In genomic region chr22:49724893-49725489, GRCh38 we compare ENCODE assay signal across 8 cellular contexts.
DNase-seq lines count a peak whose midpoint lies in the region; ATAC-seq and TF ChIP-seq lines count a peak whose summit lies in the region.

No MANE protein-coding gene starts in this region.

- no peaks in the 10 kb centered on the region for H3K4me1 ChIP-seq in liver (ENCODE audit: control insufficient read depth in 4 of 4, insufficient read depth in 4 of 4, low read length in 3 of 4)

- no peaks in the 10 kb centered on the region for H3K36me3 Mint-ChIP-seq in MCF 10A (ENCODE audit: insufficient read depth, unreplicated experiment)

- H3K4me3 ChIP-seq in liver (ENCODE audit: low read depth in 1 of 3, low read length in 3 of 3): peak overlapping the region in 1 of 3 donors; percentile 21

- BruUV-seq in MCF 10A (replicated peaks; lab: Mats Ljungman, UMichigan): no TSS peak

- peak; percentile 81 to 90 for ATAC-seq in activated CD4-positive, CD25-positive, alpha-beta regulatory T cell treated with anti-CD3 and anti-CD28 coated beads, Interleukin-2, amount 50 U/mL, for 24 hours
- ATAC-seq in HG03135 (IDR thresholded peaks at IDR 0.05; ENCODE audit: unreplicated experiment): no peak

- TF ChIP-seq RAD21 in liver (IDR thresholded peaks at IDR 0.05): peak; percentile 64 to 77

- 15% methylated on average over 41 of the region's 41 CpGs for whole genome bisulfite sequencing in liver

- DNase-seq in T47D (ENCODE audit: low read depth in 1 of 2, low spot score in 1 of 2): peak; percentile 63 to 64
- DNase-seq in MCF 10A (ENCODE audit: unreplicated experiment): no peak
- DNase-seq in NCI-H128 (lab: John Stamatoyannopoulos, UW; ENCODE audit: unreplicated experiment): peak; percentile 47
- DNase-seq in central memory CD4-positive, alpha-beta T cell: peak; percentile 50
- peak; percentile 49 to 74 (median 52) for DNase-seq in stimulated activated CD4-positive, alpha-beta T cell treated with anti-CD3 and anti-CD28 coated beads, TNF-alpha, amount 100 ng/mL, for 24 hours (ENCODE audit: low read depth in 3 of 3)

- no peak overlapping the region for H3K27ac Mint-ChIP-seq in MCF 10A (ENCODE audit: low read depth, unreplicated experiment)

- no peaks in the 10 kb centered on the region for H3K9me3 ChIP-seq in liver (ENCODE audit: control insufficient read depth in 4 of 4, low read length in 3 of 4)

- no peaks in the 10 kb centered on the region for H3K27me3 Mint-ChIP-seq in MCF 10A (ENCODE audit: insufficient read depth, unreplicated experiment)

- no peak overlapping the region for H3K27ac ChIP-seq in liver (ENCODE audit: low read depth in 1 of 2, low read length in 2 of 2)

- H3K9me3 Mint-ChIP-seq in MCF 10A (ENCODE audit: unreplicated experiment): peaks cover 17% of the 10 kb centered on the region

- H3K4me1 Mint-ChIP-seq in MCF 10A (ENCODE audit: insufficient read depth, unreplicated experiment): no peaks in the 10 kb centered on the region

- H3K36me3 ChIP-seq in liver (ENCODE audit: control insufficient read depth in 4 of 4, insufficient read depth in 3 of 4, low read depth in 1 of 4, low read length in 3 of 4): no peaks in the 10 kb centered on the region

- CTCF ChIA-PET in MCF 10A (lab: Yijun Ruan, JAX): no interaction called here

- POLR2A ChIA-PET in MCF 10A (lab: Yijun Ruan, JAX): no interaction called here

- no peak overlapping the region for H3K9ac ChIP-seq in liver (ENCODE audit: low read depth in 1 of 2, low read length in 2 of 2)

- H3K4me3 Mint-ChIP-seq in MCF 10A (ENCODE audit: unreplicated experiment): no peak overlapping the region

- TF ChIP-seq CTCF in MCF 10A (IDR thresholded peaks at IDR 0.05; ENCODE audit: unreplicated experiment) (no peak), liver (IDR thresholded peaks at IDR 0.05; ENCODE audit: low read depth, low read length, missing input control) (peak; percentile 37)

- intact Hi-C loops in MCF 10A (cut with micrococcal nuclease): no loop called here

- in situ Hi-C loops in T47D (cut with HindIII; ENCODE audit: low pct_unique_long_range_greater_than_20kb, low sequenced_read_pairs): no loop called here

- peaks cover 0 to 11% (median 1%) of the 10 kb centered on the region in 4 donors for H3K27me3 ChIP-seq in liver (ENCODE audit: control insufficient read depth in 4 of 4, insufficient read depth in 4 of 4, low read length in 3 of 4)

TF ChIP-seq in liver, 16 proteins besides CTCF, POLR2A, EP300 and RAD21:
- no peak for TF ChIP-seq ZBTB33 (IDR thresholded peaks at IDR 0.05)
